In genomic region chr3:11459147-11459837, GRCh38 we compare ENCODE assay signal across 18 cellular contexts.
DNase-seq lines count a peak whose midpoint lies in the region; ATAC-seq, FAIRE-seq and TF ChIP-seq lines count a peak whose summit lies in the region.
"Had no signal": no experiment of that assay in that cellular context is flagged by ENCODE, and none has a peak within 500 bp of the region (broad histone marks: within the 10 kb centered on the region; RNA-seq: fewer than 3 reads in every experiment).

No MANE protein-coding gene starts in this region.

- peaks cover 4% of the 10 kb centered on the region for H3K9me1 ChIP-seq in IMR-90 (ENCODE audit: insufficient read depth, low read length)

- H3K4ac ChIP-seq in IMR-90 (ENCODE audit: low read depth, low read length), result peak overlapping the region; percentile 3; the same call in 1 of the 2 replicates

- DNase-seq in IMR-90 (peak; percentile 70), astrocyte (ENCODE audit: low read depth) (peak; percentile 64), fibroblast of peridontal ligament (ENCODE audit: extremely low read depth) (peak; percentile 51), posterior vena cava (ENCODE audit: low spot score) (no peak)
- no peak for DNase-seq in activated CD4-positive, alpha-beta T cell treated with anti-CD3 and anti-CD28 coated beads, Interleukin-2, amount 50 U/mL, for 1 hour
- DNase-seq in activated T-cell treated with anti-CD3 and anti-CD28 coated beads, Interleukin-2, amount 50 U/mL, for 48 hours, result no peak
- DNase-seq: activated CD4-positive, alpha-beta T cell treated with anti-CD3 and anti-CD28 coated beads, Interleukin-2, amount 50 U/mL, for 48 hours; activated naive CD4-positive, alpha-beta T cell treated with anti-CD3 and anti-CD28 coated beads, Interleukin-2, amount 10 ng/mL, durations not matched to agents 7 days and 5 days; activated T-cell treated with anti-CD3 and anti-CD28 coated beads for 4 hours; COR-L47; lower lobe of right lung; NCI-H1092; stimulated activated naive CD4-positive, alpha-beta T cell; T-cell had no signal

- CTCF ChIA-PET in IMR-90 (lab: Yijun Ruan, JAX), result interaction anchor here (0.6 kb wide), 1 partner anchor 25 kb away, joined by 8 read pairs; no protein-coding TSS in a partner anchor

- TF ChIP-seq RAD21 in IMR-90 (IDR thresholded peaks at IDR 0.05; ENCODE audit: low read length), result no peak

- H3K4me2 ChIP-seq in IMR-90 (ENCODE audit: low read depth, low read length) (no peak overlapping the region), astrocyte (ENCODE audit: low read length) (peak overlapping the region; percentile 31), skeletal muscle satellite cell (ENCODE audit: low read length) (peak overlapping the region; percentile 43)
- H3K4me2 ChIP-seq: KMS-11 had no signal

- peak overlapping the region; percentile 28; the same call in 1 of the 2 replicates for H3K18ac ChIP-seq in IMR-90 (ENCODE audit: low read depth, low read length)

- H3K27ac ChIP-seq in IMR-90 (ENCODE audit: insufficient read depth, low read length) (no peak overlapping the region), astrocyte (ENCODE audit: low read depth, low read length) (peak overlapping the region; percentile 62)
- H3K27ac ChIP-seq: KMS-11, lower lobe of right lung had no signal

- H3K9me3 ChIP-seq in IMR-90 (ENCODE audit: control insufficient read depth, insufficient read depth, low read length), result no peaks in the 10 kb centered on the region
- H3K9me3 ChIP-seq in astrocyte (ENCODE audit: insufficient read depth, low read depth, low read length), result no peaks in the 10 kb centered on the region
- no peaks in the 10 kb centered on the region for H3K9me3 ChIP-seq in skeletal muscle satellite cell (replicated peaks; ENCODE audit: low read length)
- H3K9me3 ChIP-seq: lower lobe of right lung, tibial nerve had no signal

- no peak overlapping the region; the same call in 1 of the 2 replicates for H4K91ac ChIP-seq in IMR-90 (ENCODE audit: insufficient read depth, low read depth, low read length)

- H3K79me2 ChIP-seq in astrocyte (ENCODE audit: insufficient read depth, low read length), result peaks cover 3% of the 10 kb centered on the region

- H3K4me1 ChIP-seq in IMR-90 (ENCODE audit: control insufficient read depth, insufficient read depth, low read length) (peaks cover 9% of the 10 kb centered on the region), astrocyte (ENCODE audit: insufficient read depth, low read length) (peaks cover 27% of the 10 kb centered on the region), skeletal muscle satellite cell (ENCODE audit: control insufficient read depth, insufficient read depth, low read length) (peaks cover 54% of the 10 kb centered on the region)
- H3K4me1 ChIP-seq: lower lobe of right lung had no signal

- no peaks in the 10 kb centered on the region for H4K20me1 ChIP-seq in IMR-90 (ENCODE audit: insufficient read depth, low read length)
- H4K20me1 ChIP-seq in astrocyte (ENCODE audit: insufficient read depth, low read length), result no peaks in the 10 kb centered on the region

- no peaks in the 10 kb centered on the region for H3K27me3 Mint-ChIP-seq in astrocyte (ENCODE audit: low read depth, unreplicated experiment)
- H3K27me3 Mint-ChIP-seq: activated naive CD4-positive, alpha-beta T cell treated with anti-CD3 and anti-CD28 coated beads, Interleukin-2, amount 10 ng/mL, durations not matched to agents 7 days and 5 days; T-cell had no signal

- no peak overlapping the region for H4K5ac ChIP-seq in IMR-90 (ENCODE audit: low read depth, low read length)

- no CpG with 5 or more reads among the region's 3 CpGs for WGBS in IMR-90 (ENCODE audit: extremely low coverage in 2 of 2, insufficient read length in 1 of 2), 2 experiments

- H2AK5ac ChIP-seq in IMR-90 (ENCODE audit: low read depth, low read length), result no peak overlapping the region

- no peak overlapping the region for H2AFZ ChIP-seq in IMR-90 (replicated peaks; ENCODE audit: low read length, poor library complexity)
- no peak overlapping the region for H2AFZ ChIP-seq in astrocyte (ENCODE audit: low read depth, low read length)

- H2BK120ac ChIP-seq in IMR-90 (ENCODE audit: low read depth, low read length), result no peak overlapping the region

- no peak overlapping the region for H2AK9ac ChIP-seq in IMR-90 (replicated peaks; ENCODE audit: low read depth, low read length, poor library complexity)

- peaks cover 14% of the 10 kb centered on the region for H3K36me3 Mint-ChIP-seq in astrocyte (ENCODE audit: low read depth, unreplicated experiment)
- H3K36me3 Mint-ChIP-seq: activated naive CD4-positive, alpha-beta T cell treated with anti-CD3 and anti-CD28 coated beads, Interleukin-2, amount 10 ng/mL, durations not matched to agents 7 days and 5 days had no signal

- H3K27me3 ChIP-seq in IMR-90 (ENCODE audit: control insufficient read depth, insufficient read depth, low read length) (no peaks in the 10 kb centered on the region), astrocyte (ENCODE audit: insufficient read depth, low read length) (no peaks in the 10 kb centered on the region), skeletal muscle satellite cell (ENCODE audit: control insufficient read depth, insufficient read depth, low read length) (no peaks in the 10 kb centered on the region)
- H3K27me3 ChIP-seq: tibial nerve had no signal

- H4K8ac ChIP-seq in IMR-90 (ENCODE audit: low read depth in 2 of 2, low read length in 2 of 2), result peak overlapping the region in 1 of 2 experiments; percentile 42; a peak in 1 of 4 replicates

- H3K4me3 ChIP-seq in IMR-90 (ENCODE audit: insufficient read depth, low read depth, low read length) (no peak overlapping the region), astrocyte (ENCODE audit: insufficient read depth, low read depth, low read length) (no peak overlapping the region), skeletal muscle satellite cell (ENCODE audit: low read length) (no peak overlapping the region)
- H3K4me3 ChIP-seq: lower lobe of right lung, tibial nerve had no signal

- ATAC-seq in IMR-90 (ENCODE audit: low read depth), result peak; percentile 36; the same call in 1 of the 2 replicates
- ATAC-seq: lower lobe of right lung, sciatic nerve, T-cell had no signal

- H3K9me3 Mint-ChIP-seq in astrocyte (ENCODE audit: unreplicated experiment), result no peaks in the 10 kb centered on the region
- H3K9me3 Mint-ChIP-seq: activated naive CD4-positive, alpha-beta T cell treated with anti-CD3 and anti-CD28 coated beads, Interleukin-2, amount 10 ng/mL, durations not matched to agents 7 days and 5 days; T-cell had no signal

- no peak overlapping the region for H3K14ac ChIP-seq in IMR-90 (replicated peaks; ENCODE audit: low read depth, low read length)

- H3K27ac Mint-ChIP-seq in astrocyte (ENCODE audit: unreplicated experiment), result no peak overlapping the region
- H3K27ac Mint-ChIP-seq: activated naive CD4-positive, alpha-beta T cell treated with anti-CD3 and anti-CD28 coated beads, Interleukin-2, amount 10 ng/mL, durations not matched to agents 7 days and 5 days; T-cell had no signal

- no peak overlapping the region; the same call in 2 of the 3 replicates for H2BK15ac ChIP-seq in IMR-90 (ENCODE audit: low read depth, low read length)

- peaks cover 3 to 32% of the 10 kb centered on the region in 2 experiments; a peak in 3 of 4 replicates for H3K79me1 ChIP-seq in IMR-90 (ENCODE audit: low read depth in 1 of 2, low read length in 2 of 2)

- intact Hi-C loops in IMR-90 (cut with micrococcal nuclease), result no loop called here
- intact Hi-C loops in posterior vena cava (cut with DNase I), result no loop called here

- no TSS peak for BruUV-seq in IMR-90 (replicated peaks; lab: Mats Ljungman, UMichigan)

- TF ChIP-seq CTCF in IMR-90 (conservative IDR thresholded peaks at IDR 0.05; ENCODE audit: low read depth, low read length), result no peak
- no peak for TF ChIP-seq CTCF in astrocyte (IDR thresholded peaks at IDR 0.05; ENCODE audit: insufficient read depth, low read depth, low read length)

- H3K23ac ChIP-seq in IMR-90 (ENCODE audit: low read depth, low read length), result no peak overlapping the region

- POLR2A ChIA-PET in IMR-90 (lab: Charles Lee; ENCODE audit: unreplicated experiment), result no interaction called here

- H3K36me3 ChIP-seq in IMR-90 (ENCODE audit: control insufficient read depth, insufficient read depth, low read length) (no peaks in the 10 kb centered on the region), astrocyte (ENCODE audit: insufficient read depth, low read length) (no peaks in the 10 kb centered on the region), skeletal muscle satellite cell (ENCODE audit: insufficient read depth, low read length) (peaks cover 3% of the 10 kb centered on the region)
- H3K36me3 ChIP-seq: lower lobe of right lung, tibial nerve had no signal

- no peak for TF ChIP-seq POLR2A in IMR-90 (IDR thresholded peaks at IDR 0.05; ENCODE audit: low read depth, low read length)

- dilution Hi-C loops in IMR-90 (cut with HindIII; ENCODE audit: low sequenced_read_pairs, unreplicated experiment), result no loop called here

- no peak overlapping the region for H3K9ac ChIP-seq in IMR-90 (ENCODE audit: low read depth, low read length)
- peak overlapping the region; percentile 7 for H3K9ac ChIP-seq in astrocyte (ENCODE audit: low read length)
- H3K9ac ChIP-seq in skeletal muscle satellite cell (ENCODE audit: low read depth, low read length), result peak overlapping the region; percentile 27
- H3K9ac ChIP-seq: KMS-11 had no signal

- peaks cover 11% of the 10 kb centered on the region for H3K4me1 Mint-ChIP-seq in astrocyte (ENCODE audit: low read depth, unreplicated experiment)
- H3K4me1 Mint-ChIP-seq: activated naive CD4-positive, alpha-beta T cell treated with anti-CD3 and anti-CD28 coated beads, Interleukin-2, amount 10 ng/mL, durations not matched to agents 7 days and 5 days; T-cell had no signal

- no peak overlapping the region for H3K56ac ChIP-seq in IMR-90 (ENCODE audit: extremely low read depth, insufficient read depth, low read length)

- H2BK5ac ChIP-seq in IMR-90 (ENCODE audit: low read depth, low read length, poor library complexity, severe bottlenecking), result peak overlapping the region; percentile 45

- H3K4me3 Mint-ChIP-seq in astrocyte (ENCODE audit: unreplicated experiment), result no peak overlapping the region
- H3K4me3 Mint-ChIP-seq: activated naive CD4-positive, alpha-beta T cell treated with anti-CD3 and anti-CD28 coated beads, Interleukin-2, amount 10 ng/mL, durations not matched to agents 7 days and 5 days; T-cell had no signal

- in situ Hi-C loops in IMR-90 (cut with MboI; ENCODE audit: low sequenced_read_pairs), result no loop called here

- FAIRE-seq in astrocyte (lab: Jason Lieb, UNC), result no peak

- peak overlapping the region; percentile 28; the same call in 1 of the 2 replicates for H2BK20ac ChIP-seq in IMR-90 (ENCODE audit: low read depth, low read length)

TF ChIP-seq in IMR-90, 13 proteins besides CTCF, POLR2A, EP300 and RAD21:
- 0 out of 2 replicates have a peak, but pooled peaks have one; percentile 29 for TF ChIP-seq CEBPB (IDR thresholded peaks at IDR 0.05; ENCODE audit: low read depth, low read length)
- TF ChIP-seq FOS (IDR thresholded peaks at IDR 0.05; ENCODE audit: low read depth, low read length), result 0 out of 2 replicates have a peak, but pooled peaks have one; percentile 14
- TF ChIP-seq MAFK (IDR thresholded peaks at IDR 0.05; ENCODE audit: low read depth, low read length), result no peak

Comparison
In these comparisons a context has a peak if more than half of its experiments do, and no peak if none do; other contexts are left out.
1. DNase-seq: peak in IMR-90 (single experiment), astrocyte (single experiment) and fibroblast of peridontal ligament (single experiment); none in posterior vena cava (single experiment), activated CD4-positive, alpha-beta T cell treated with anti-CD3 and anti-CD28 coated beads, Interleukin-2, amount 50 U/mL, for 1 hour (single experiment) and activated T-cell treated with anti-CD3 and anti-CD28 coated beads, Interleukin-2, amount 50 U/mL, for 48 hours (0 of 2).